In the genomic region with DNA sequence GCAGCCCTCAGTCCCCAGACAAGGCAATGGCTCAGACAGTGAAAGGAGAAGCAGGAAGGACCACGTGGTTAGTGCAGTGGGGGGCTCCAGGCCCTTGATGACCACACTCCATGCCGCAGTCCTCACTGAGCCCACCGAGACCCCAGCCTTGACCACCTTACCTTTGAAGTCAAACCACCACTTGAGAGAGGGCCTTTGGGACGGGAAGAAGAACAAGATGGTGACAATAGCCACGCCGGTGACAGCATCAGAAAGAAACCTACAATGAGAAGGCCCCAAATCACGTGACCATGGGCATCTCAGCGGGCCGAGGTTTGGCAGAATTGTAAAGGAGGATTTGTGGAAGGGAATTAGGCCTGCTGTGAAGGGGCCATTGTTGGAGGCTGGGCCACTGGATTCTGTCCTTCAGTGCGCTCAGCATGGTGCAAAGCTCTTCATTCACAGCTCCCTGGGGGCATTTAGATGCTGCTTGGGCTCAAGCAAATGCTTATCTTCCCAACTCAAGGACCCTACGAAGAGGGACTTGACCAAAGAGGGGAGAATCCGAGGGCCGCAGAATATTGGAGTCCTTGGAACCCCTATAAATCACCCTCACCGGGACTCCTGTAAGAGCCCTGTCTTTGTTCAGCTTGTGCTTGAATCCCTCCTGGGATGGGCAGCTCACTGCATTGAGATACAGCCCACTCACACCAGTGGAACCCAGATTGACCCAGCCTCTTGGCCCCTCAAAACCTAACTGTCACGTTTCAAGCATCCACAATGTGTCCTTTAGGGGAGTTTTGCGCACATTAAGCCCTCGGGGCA, we compare ENCODE assay signal across 22 cellular contexts. TPM values are rescaled to one million over a fixed set of nuclear protein-coding genes. Genes with fewer than 3 reads are reported as not detected.
DNase-seq lines count a peak whose midpoint lies in the region; ATAC-seq, FAIRE-seq and TF ChIP-seq lines count a peak whose summit lies in the region.
"Had no signal": no experiment of that assay in that cellular context is flagged by ENCODE, and none has a peak within 500 bp of the region (broad histone marks: within the 10 kb centered on the region; RNA-seq: fewer than 3 reads in every experiment).

No MANE protein-coding gene starts in this region.

- no peaks in the 10 kb centered on the region for H3K4me1 ChIP-seq in upper lobe of left lung
- H3K4me1 ChIP-seq in foreskin keratinocyte: no peaks in the 10 kb centered on the region
- H3K4me1 ChIP-seq: heart left ventricle had no signal

- TF ChIP-seq POLR2A in upper lobe of left lung (IDR thresholded peaks at IDR 0.05): no peak

- FAIRE-seq in HTR-8/SVneo (lab: Jason Lieb, UNC): peak; percentile 69

- H3K9me3 ChIP-seq in upper lobe of left lung: no peaks in the 10 kb centered on the region
- H3K9me3 ChIP-seq: heart left ventricle had no signal

- in situ Hi-C loops in SK-MEL-5 (cut with HindIII; ENCODE audit: low pct_unique_long_range_greater_than_20kb, low sequenced_read_pairs): no loop called here

- DNase-seq in HTR-8/SVneo (ENCODE audit: insufficient read length, low spot score): no peak
- DNase-seq in SK-MEL-5 (ENCODE audit: low read depth, low spot score): peak; percentile 71
- DNase-seq in iPS DF 4.7 (ENCODE audit: extremely low read depth, low spot score): peak; percentile 78
- peak; percentile 9 for DNase-seq in retina
- no peak for DNase-seq in upper lobe of left lung
- DNase-seq in ureter (ENCODE audit: low spot score): no peak
- DNase-seq in foreskin keratinocyte: no peak
- DNase-seq: activated CD4-positive, alpha-beta T cell treated with anti-CD3 and anti-CD28 coated beads for 48 hours; activated naive CD4-positive, alpha-beta T cell; AML-193; central memory CD4-positive, alpha-beta T cell; effector CD8-positive, alpha-beta T cell; heart left ventricle; kidney glomerular epithelial cell; NCI-H1092 treated with DMSO at 0.1 percent for 48 hours; NCI-H446 treated with DMSO at 0.1 percent for 48 hours; stimulated activated naive CD4-positive, alpha-beta T cell; SW 1271 had no signal

- no peaks in the 10 kb centered on the region for H3K36me3 ChIP-seq in upper lobe of left lung
- H3K36me3 ChIP-seq: heart left ventricle had no signal

- H3K27me3 ChIP-seq in upper lobe of left lung (no peaks in the 10 kb centered on the region), foreskin keratinocyte (no peaks in the 10 kb centered on the region)
- H3K27me3 ChIP-seq: heart left ventricle had no signal

- no peak for TF ChIP-seq EP300 in upper lobe of left lung (IDR thresholded peaks at IDR 0.05)

- no peak for ATAC-seq in upper lobe of left lung (ENCODE audit: low FRiP score in 2 of 2)
- no peak for ATAC-seq in foreskin keratinocyte
- ATAC-seq: heart left ventricle had no signal

- TF ChIP-seq CTCF in upper lobe of left lung (IDR thresholded peaks at IDR 0.05): no peak
- TF ChIP-seq CTCF in foreskin keratinocyte (conservative IDR thresholded peaks at IDR 0.05): no peak

- H3K4me3 ChIP-seq in upper lobe of left lung: no peak overlapping the region
- H3K4me3 ChIP-seq: heart left ventricle had no signal

- H3K27ac ChIP-seq in upper lobe of left lung (no peak overlapping the region), foreskin keratinocyte (no peak overlapping the region)
- H3K27ac ChIP-seq: heart left ventricle had no signal

- 73 to 79% methylated on average over 13 to 17 of the region's 17 CpGs for WGBS in upper lobe of left lung, 2 donors

RNA-seq across cellular contexts. Expression of a gene that starts 33.2 kb away (rescaled TPM):
- not detected in 2 replicates for total RNA-seq in SK-MEL-5 (2014; rRNA removed; shearing (Covaris generic))
- polyA plus RNA-seq in SK-MEL-5 (2015; cell fraction: cytosol; rRNA removed): not detected in 2 replicates
- not detected in 2 replicates for polyA plus RNA-seq in SK-MEL-5 (2015; cell fraction: nucleus; rRNA removed)
- total RNA-seq in upper lobe of left lung: not detected
- total RNA-seq in ureter: not detected
- total RNA-seq in foreskin keratinocyte: not detected in 2 replicates
- polyA plus RNA-seq in foreskin keratinocyte: not detected in 2 replicates
- total RNA-seq: H4, heart left ventricle, renal cortical epithelial cell, urinary bladder had no signal
- polyA plus RNA-seq: heart left ventricle, neural cell, urinary bladder had no signal

Comparison
In these comparisons a context has a peak if more than half of its experiments do, and no peak if none do; other contexts are left out.
1. DNase-seq: peak in SK-MEL-5 (single experiment), iPS DF 4.7 (single experiment) and retina (single experiment); none in HTR-8/SVneo (single experiment), upper lobe of left lung (0 of 2), ureter (single experiment) and foreskin keratinocyte (0 of 2).